ENCODE assay signal across 23 cellular contexts in the genomic region with DNA sequence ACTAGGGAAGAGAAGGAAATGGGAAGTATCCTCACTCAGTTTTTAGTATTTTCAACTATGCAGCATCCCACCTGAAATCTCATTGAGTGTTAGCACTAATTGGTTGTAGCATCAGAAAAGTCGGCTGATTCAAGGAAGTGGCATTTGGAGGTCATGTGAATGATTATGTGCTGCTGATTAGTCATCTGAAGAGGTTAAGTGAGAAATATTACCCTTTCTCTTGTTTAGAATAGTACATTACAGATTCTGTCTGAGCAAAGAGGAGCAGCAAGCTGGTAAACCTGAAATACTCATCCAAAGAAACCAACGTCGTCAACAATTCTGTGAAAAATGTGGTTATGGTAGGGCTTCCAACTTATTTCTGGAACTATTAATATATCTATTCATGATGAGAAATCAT.
DNase-seq lines count a peak whose midpoint lies in the region; TF ChIP-seq lines count a peak whose summit lies in the region.
"Had no signal": no experiment of that assay in that cellular context is flagged by ENCODE, and none has a peak within 500 bp of the region (broad histone marks: within the 10 kb centered on the region; RNA-seq: fewer than 3 reads in every experiment).

No MANE protein-coding gene starts in this region.

- H3K27me3 ChIP-seq in AG04450 (ENCODE audit: control insufficient read depth, insufficient read depth, low read length), result no peaks in the 10 kb centered on the region
- H3K27me3 ChIP-seq: left lung, right atrium auricular region, thyroid gland had no signal

- H3K4me3 ChIP-seq in AG04450 (ENCODE audit: low read depth, low read length), result no peak overlapping the region
- H3K4me3 ChIP-seq: left lung, right atrium auricular region, thyroid gland had no signal

- TF ChIP-seq CTCF in AG04450 (IDR thresholded peaks at IDR 0.05; ENCODE audit: low read depth, low read length), result no peak

- CTCF ChIA-PET in AG04450 (lab: Charles Lee), result interaction anchor here (1.5 kb wide), 1 partner anchor 16 kb away, joined by 3 read pairs; no protein-coding TSS in a partner anchor

- no peaks in the 10 kb centered on the region for H3K9me3 ChIP-seq in AG04450 (ENCODE audit: control insufficient read depth, insufficient read depth, low read length)
- H3K9me3 ChIP-seq: left lung, right atrium auricular region, thyroid gland had no signal

- POLR2A ChIA-PET in AG04450 (lab: Yijun Ruan, JAX), result interaction anchor here (0.6 to 1.0 kb wide), 3 partner anchors 52 to 396 kb away, joined by 3 to 5 read pairs (median 3); no protein-coding TSS in a partner anchor

- H3K27ac ChIP-seq in AG04450 (ENCODE audit: low read depth, low read length), result no peak overlapping the region
- H3K27ac ChIP-seq: KMS-11, left lung, right atrium auricular region, thyroid gland had no signal

- DNase-seq in AG04450 (ENCODE audit: low read depth, low spot score) (peak; percentile 41), HS-5 (ENCODE audit: low read depth) (peak; percentile 45), astrocyte of the hippocampus (ENCODE audit: low read depth, low spot score) (peak; percentile 52), iris pigment epithelial cell (ENCODE audit: low read depth) (peak; percentile 31), amniotic stem cell (lab: John Stamatoyannopoulos, UW) (no peak), globus pallidus (ENCODE audit: low spot score) (no peak), T-helper 2 cell (no peak), ecto neural progenitor cell (ENCODE audit: low spot score) (no peak)
- DNase-seq: ACHN; activated CD4-positive, alpha-beta T cell treated with anti-CD3 and anti-CD28 coated beads for 1 hour; activated CD8-positive, alpha-beta memory T cell treated with anti-CD3 and anti-CD28 coated beads, Interleukin-2, amount 10 ng/mL, durations not matched to agents 7 days and 5 days; activated naive CD8-positive, alpha-beta T cell treated with anti-CD3 and anti-CD28 coated beads, Interleukin-2, amount 50 U/mL, for 24 hours; CD4-positive, alpha-beta memory T cell; H7; left lung; NCI-H1105; NCI-H69; OCI-M1; stimulated activated CD4-positive, alpha-beta T cell treated with anti-CD3 and anti-CD28 coated beads, Interleukin-15, amount 100 ng/mL, for 24 hours; stimulated activated naive B cell treated with anti-CD40 and anti-IgM and Interleukin-4, amounts not matched to agents 10 μg/mL and 1 μg/mL and 100 μg/mL, for 72 hours; thyroid gland had no signal

Comparison
In these comparisons a context has a peak if more than half of its experiments do, and no peak if none do; other contexts are left out.
1. DNase-seq: peak in AG04450 (single experiment), HS-5 (single experiment), astrocyte of the hippocampus (single experiment) and iris pigment epithelial cell (single experiment); none in amniotic stem cell (single experiment), globus pallidus (single experiment), T-helper 2 cell (0 of 5) and ecto neural progenitor cell (single experiment).